In genomic region chr6:6760054-6760453, GRCh38 we compare ENCODE assay signal across 1 cellular context.
TF ChIP-seq lines count a peak whose summit lies in the region.

No MANE protein-coding gene starts in this region.

TF ChIP-seq in H1, 55 proteins besides CTCF, POLR2A, EP300 and RAD21 (continued from another document):
- no peak for TF ChIP-seq FOSL1 (IDR thresholded peaks at IDR 0.05; ENCODE audit: insufficient read depth, low read depth, low read length)
- no peak for TF ChIP-seq SP1 (IDR thresholded peaks at IDR 0.05; ENCODE audit: low read depth, low read length)
- no peak for TF ChIP-seq MAX (IDR thresholded peaks at IDR 0.05)
- no peak for TF ChIP-seq POU5F1 (IDR thresholded peaks at IDR 0.05; ENCODE audit: low read depth, low read length)
- no peak for TF ChIP-seq CHD7 (IDR thresholded peaks at IDR 0.05; ENCODE audit: insufficient replicate concordance, low read length)
- no peak for TF ChIP-seq CBX5 (IDR thresholded peaks at IDR 0.05; ENCODE audit: low read depth, low read length)
- TF ChIP-seq GTF2F1 (IDR thresholded peaks at IDR 0.05; ENCODE audit: borderline replicate concordance, low read depth, low read length) = no peak
- TF ChIP-seq EZH2 (IDR thresholded peaks at IDR 0.05; ENCODE audit: low read depth, low read length, severe bottlenecking) = no peak
- no peak for TF ChIP-seq YY1 (IDR thresholded peaks at IDR 0.05; ENCODE audit: low read depth, low read length)
